17 cellular contexts compared by ENCODE assay signal in genomic region chr3:133162906-133163305, GRCh38.
DNase-seq lines count a peak whose midpoint lies in the region; ATAC-seq and TF ChIP-seq lines count a peak whose summit lies in the region.
"Had no signal": no experiment of that assay in that cellular context is flagged by ENCODE, and none has a peak within 500 bp of the region (broad histone marks: within the 10 kb centered on the region; RNA-seq: fewer than 3 reads in every experiment).

No MANE protein-coding gene starts in this region.

- ATAC-seq in HG03520 (IDR thresholded peaks at IDR 0.05; ENCODE audit: unreplicated experiment) = no peak
- no peak for ATAC-seq in GM18517 (IDR thresholded peaks at IDR 0.05; ENCODE audit: unreplicated experiment)
- ATAC-seq: CD8-positive, alpha-beta T cell; T-cell had no signal

- no peak for TF ChIP-seq CTCF in brain (conservative IDR thresholded peaks at IDR 0.05)
- no peak for TF ChIP-seq CTCF in GM13977 (IDR thresholded peaks at IDR 0.05; ENCODE audit: extremely low read depth, insufficient read depth, missing control alignments)

- H3K4me1 Mint-ChIP-seq in brain = peaks cover 38% of the 10 kb centered on the region
- H3K4me1 Mint-ChIP-seq: T-cell had no signal

- DNase-seq in Ammon's horn (ENCODE audit: low spot score) (peak; percentile 59), G401 (ENCODE audit: low spot score) (peak; percentile 27), medulla oblongata (ENCODE audit: extremely low spot score) (peak; percentile 63), GM13977 (ENCODE audit: low spot score) (no peak), NOMO-1 treated with DMSO at 0.1 percent for 48 hours (lab: John Stamatoyannopoulos, UW; ENCODE audit: unreplicated experiment) (no peak)
- DNase-seq: Calu3; CD8-positive, alpha-beta T cell; GM23248; Kasumi-1; MG63; NCI-H187; SIG-M5; T-cell had no signal

- peak overlapping the region; percentile 5 to 94 (median 91) for H3K27ac Mint-ChIP-seq in brain
- H3K27ac Mint-ChIP-seq: CD8-positive, alpha-beta T cell; IgD-negative memory B cell; T-cell had no signal

- in situ Hi-C loops in G401 (cut with HindIII; ENCODE audit: low sequenced_read_pairs) = no loop called here
- in situ Hi-C loops in GM13977 (cut with MboI; ENCODE audit: low pct_unique_long_range_greater_than_20kb, low sequenced_read_pairs, unreplicated experiment) = no loop called here

- peak overlapping the region in 4 of 5 experiments; percentile 9 to 80 (median 58) for H3K4me3 Mint-ChIP-seq in brain
- H3K4me3 Mint-ChIP-seq: CD8-positive, alpha-beta T cell; IgD-negative memory B cell; T-cell had no signal

- peaks cover 0 to 1% (median 0%) of the 10 kb centered on the region in 5 experiments for H3K9me3 Mint-ChIP-seq in brain
- H3K9me3 Mint-ChIP-seq: CD8-positive, alpha-beta T cell; T-cell had no signal

- H3K27me3 Mint-ChIP-seq in brain = no peaks in the 10 kb centered on the region

- no peaks in the 10 kb centered on the region for H3K36me3 Mint-ChIP-seq in brain
- H3K36me3 Mint-ChIP-seq: CD8-positive, alpha-beta T cell; IgD-negative memory B cell; T-cell had no signal

Comparison
In these comparisons a context has a peak if more than half of its experiments do, and no peak if none do; other contexts are left out.
1. DNase-seq: peak in Ammon's horn (single experiment), G401 (single experiment) and medulla oblongata (single experiment); none in GM13977 (single experiment) and NOMO-1 treated with DMSO at 0.1 percent for 48 hours (single experiment).